Comparison of ENCODE assay signal across 17 cellular contexts in genomic region chr5:177040814-177041410, GRCh38. TPM values are rescaled to one million over a fixed set of nuclear protein-coding genes. Genes with fewer than 3 reads are reported as not detected.
DNase-seq lines count a peak whose midpoint lies in the region; ATAC-seq and TF ChIP-seq lines count a peak whose summit lies in the region.
"Had no signal": no experiment of that assay in that cellular context is flagged by ENCODE, and none has a peak within 500 bp of the region (broad histone marks: within the 10 kb centered on the region; RNA-seq: fewer than 3 reads in every experiment).

No MANE protein-coding gene starts in this region.

- DNase-seq in AG20443 (ENCODE audit: low spot score) (peak; percentile 71), NCI-H226 (peak; percentile 37), epithelial cell of proximal tubule (ENCODE audit: low read depth) (peak; percentile 23), trophoblast cell (no peak), heart left ventricle (no peak), GM19238 (ENCODE audit: insufficient read length, low spot score) (no peak)
- no peak for DNase-seq in activated naive CD4-positive, alpha-beta T cell treated with anti-CD3 and anti-CD28 coated beads for 36 hours
- DNase-seq in naive thymus-derived CD8-positive, alpha-beta T cell: no peak
- DNase-seq: activated B cell treated with CpG ODN at 0.5 μM for 24 hours; activated T-cell treated with anti-CD3 and anti-CD28 coated beads for 4 hours; effector memory CD4-positive, alpha-beta T cell; GF-D8; NK-92 treated with Interleukin-12 subunit alpha and Interleukin-12 subunit beta, amount 100 ng/mL, for 24 hours; pancreas had no signal

- H3K9ac ChIP-seq in trophoblast cell (ENCODE audit: low read length): no peak overlapping the region

- H3K4me3 Mint-ChIP-seq in activated naive CD4-positive, alpha-beta T cell treated with anti-CD3 and anti-CD28 coated beads for 36 hours: no peak overlapping the region
- H3K4me3 Mint-ChIP-seq in naive thymus-derived CD8-positive, alpha-beta T cell: no peak overlapping the region
- H3K4me3 Mint-ChIP-seq: activated B cell treated with CpG ODN at 0.5 μM for 24 hours, brain, CD14-positive monocyte had no signal

- H3K4me3 ChIP-seq in epithelial cell of proximal tubule (ENCODE audit: low read depth, low read length): no peak overlapping the region
- H3K4me3 ChIP-seq in trophoblast cell (ENCODE audit: low read depth, low read length): no peak overlapping the region
- H3K4me3 ChIP-seq in heart left ventricle: no peak overlapping the region
- H3K4me3 ChIP-seq: lung, pancreas had no signal

- intact Hi-C loops in heart left ventricle (cut with DNase I): no loop called here
- intact Hi-C loops in activated naive CD4-positive, alpha-beta T cell treated with anti-CD3 and anti-CD28 coated beads for 36 hours (cut with micrococcal nuclease): no loop called here

- H3K27me3 ChIP-seq in trophoblast cell (ENCODE audit: insufficient read depth, low read length): no peaks in the 10 kb centered on the region
- H3K27me3 ChIP-seq in heart left ventricle: no peaks in the 10 kb centered on the region
- H3K27me3 ChIP-seq: pancreas had no signal

- no peaks in the 10 kb centered on the region for H3K79me1 ChIP-seq in trophoblast cell (ENCODE audit: low read length)

- TF ChIP-seq CTCF in epithelial cell of proximal tubule (conservative IDR thresholded peaks at IDR 0.05; ENCODE audit: low read depth, low read length) (no peak), heart left ventricle (IDR thresholded peaks at IDR 0.05) (no peak)

- peak overlapping the region; percentile 56 for H3K23ac ChIP-seq in trophoblast cell (ENCODE audit: low read length)

- no peak overlapping the region for H2AK5ac ChIP-seq in trophoblast cell (ENCODE audit: low read length)

- H3K36me3 ChIP-seq in trophoblast cell (ENCODE audit: control insufficient read depth in 1 of 2, insufficient read depth in 2 of 2, low read length in 2 of 2) (peaks cover 5 to 21% of the 10 kb centered on the region in 2 experiments), heart left ventricle (peaks cover 3 to 63% (median 48%) of the 10 kb centered on the region in 9 donors)

- no peak overlapping the region for H2AFZ ChIP-seq in trophoblast cell (ENCODE audit: insufficient read depth, low read length, poor library complexity)

- no peak overlapping the region for H3K14ac ChIP-seq in trophoblast cell (ENCODE audit: low read length)

- no peak overlapping the region for H2BK12ac ChIP-seq in trophoblast cell (ENCODE audit: low read length)

- no peaks in the 10 kb centered on the region for H3K79me2 ChIP-seq in trophoblast cell (ENCODE audit: control insufficient read depth, insufficient read depth, low read length, poor library complexity)

- no peak overlapping the region for H4K8ac ChIP-seq in trophoblast cell (ENCODE audit: low read depth, low read length)

- peaks cover 9% of the 10 kb centered on the region for H3K4me1 Mint-ChIP-seq in activated naive CD4-positive, alpha-beta T cell treated with anti-CD3 and anti-CD28 coated beads for 36 hours (ENCODE audit: low read depth)
- peaks cover 6 to 11% (median 9%) of the 10 kb centered on the region in 4 donors for H3K4me1 Mint-ChIP-seq in naive thymus-derived CD8-positive, alpha-beta T cell

- no peak for ATAC-seq in heart left ventricle
- no peak for ATAC-seq in naive thymus-derived CD8-positive, alpha-beta T cell
- ATAC-seq: pancreas had no signal

- no peak overlapping the region for H3K18ac ChIP-seq in trophoblast cell (ENCODE audit: low read length)

- H2BK5ac ChIP-seq in trophoblast cell (ENCODE audit: low read depth, low read length, poor library complexity): no peak overlapping the region

- H3K36me3 Mint-ChIP-seq in activated naive CD4-positive, alpha-beta T cell treated with anti-CD3 and anti-CD28 coated beads for 36 hours (ENCODE audit: low read depth): peaks cover 19% of the 10 kb centered on the region
- peaks cover 9 to 69% (median 18%) of the 10 kb centered on the region in 3 donors for H3K36me3 Mint-ChIP-seq in naive thymus-derived CD8-positive, alpha-beta T cell

- H4K12ac ChIP-seq in trophoblast cell (ENCODE audit: low read depth, low read length): no peak overlapping the region

- H4K91ac ChIP-seq in trophoblast cell (ENCODE audit: low read depth, low read length): no peak overlapping the region

- no peaks in the 10 kb centered on the region for H3K9me3 Mint-ChIP-seq in activated naive CD4-positive, alpha-beta T cell treated with anti-CD3 and anti-CD28 coated beads for 36 hours
- H3K9me3 Mint-ChIP-seq in naive thymus-derived CD8-positive, alpha-beta T cell: no peaks in the 10 kb centered on the region
- H3K9me3 Mint-ChIP-seq: activated B cell treated with CpG ODN at 0.5 μM for 24 hours, brain had no signal

- H3K4me1 ChIP-seq in trophoblast cell (ENCODE audit: control insufficient read depth in 1 of 2, insufficient read depth in 2 of 2, low read length in 2 of 2): no peaks in the 10 kb centered on the region
- peaks cover 0 to 14% (median 5%) of the 10 kb centered on the region in 12 donors for H3K4me1 ChIP-seq in heart left ventricle
- H3K4me1 ChIP-seq: pancreas had no signal

- H3K4me2 ChIP-seq in trophoblast cell (ENCODE audit: low read length): no peak overlapping the region

- no CpG with 5 or more reads among the region's 3 CpGs for WGBS in trophoblast cell (ENCODE audit: extremely low coverage, insufficient coverage, insufficient read length)
- 66 to 78% (median 75%) methylated on average over 3 of the region's 3 CpGs for WGBS in heart left ventricle, 4 donors

- no peak overlapping the region for H3K4ac ChIP-seq in trophoblast cell (ENCODE audit: low read depth, low read length)

- no peak overlapping the region for H3K27ac Mint-ChIP-seq in activated naive CD4-positive, alpha-beta T cell treated with anti-CD3 and anti-CD28 coated beads for 36 hours
- H3K27ac Mint-ChIP-seq in naive thymus-derived CD8-positive, alpha-beta T cell: peak overlapping the region in 2 of 10 donors; percentile 4 to 27
- H3K27ac Mint-ChIP-seq: activated B cell treated with CpG ODN at 0.5 μM for 24 hours, CD14-positive monocyte had no signal

- no peak overlapping the region for H2BK120ac ChIP-seq in trophoblast cell (ENCODE audit: insufficient read depth, low read length, poor library complexity)

- CTCF ChIA-PET in activated naive CD4-positive, alpha-beta T cell treated with anti-CD3 and anti-CD28 coated beads for 36 hours (lab: Charles Lee): no interaction called here

- H3K9me3 ChIP-seq in trophoblast cell (ENCODE audit: insufficient read depth, low read depth, low read length): no peaks in the 10 kb centered on the region
- H3K9me3 ChIP-seq in heart left ventricle: no peaks in the 10 kb centered on the region
- H3K9me3 ChIP-seq: pancreas had no signal

- H3K27me3 Mint-ChIP-seq in activated naive CD4-positive, alpha-beta T cell treated with anti-CD3 and anti-CD28 coated beads for 36 hours (ENCODE audit: low read depth): no peaks in the 10 kb centered on the region
- H3K27me3 Mint-ChIP-seq in naive thymus-derived CD8-positive, alpha-beta T cell: no peaks in the 10 kb centered on the region
- H3K27me3 Mint-ChIP-seq: activated B cell treated with CpG ODN at 0.5 μM for 24 hours, brain had no signal

- no peak for TF ChIP-seq POLR2A in heart left ventricle (IDR thresholded peaks at IDR 0.05)

- POLR2A ChIA-PET in naive thymus-derived CD8-positive, alpha-beta T cell (lab: Charles Lee): interaction anchor here (1.2 kb wide), 1 partner anchor 19 kb away, joined by 3 read pairs; no protein-coding TSS in a partner anchor

- H3K27ac ChIP-seq in trophoblast cell (ENCODE audit: low read depth, low read length) (no peak overlapping the region), heart left ventricle (no peak overlapping the region)
- H3K27ac ChIP-seq: pancreas had no signal

RNA-seq across cellular contexts. Expression of gene ZNF346, which starts 18.4 kb away (rescaled TPM):
- 8.8 and 14.4 TPM in 2 replicates for total RNA-seq in epithelial cell of proximal tubule
- polyA plus RNA-seq in trophoblast cell (2013): 8.6 TPM in 2 replicates
- total RNA-seq in heart left ventricle: 10 to 100 TPM in 2 of 9 donors, 1 to 10 TPM in 7; 6.5 to 11.9 (median 7.5) TPM
- 1 to 10 TPM; 4.4 to 8.0 TPM for polyA plus RNA-seq in heart left ventricle
- 10 to 100 TPM; 13.4 to 15.1 TPM for total RNA-seq in activated naive CD4-positive, alpha-beta T cell treated with anti-CD3 and anti-CD28 coated beads for 36 hours
- 10 to 100 TPM; 21.3 to 30.5 TPM for total RNA-seq in naive thymus-derived CD8-positive, alpha-beta T cell
- polyA plus RNA-seq in naive thymus-derived CD8-positive, alpha-beta T cell: 10 to 100 TPM in 2 of 3 donors, 1 to 10 TPM in 1; 9.3 to 19.5 (median 11.4) TPM

RNA-seq across cellular contexts. Expression of gene UIMC1, which starts 34.3 kb away (rescaled TPM):
- total RNA-seq in epithelial cell of proximal tubule (15.6 and 21.6 TPM in 2 replicates), heart left ventricle (10 to 100 TPM; 22.6 to 40.2 (median 36.8) TPM)
- 12.0 TPM in 2 replicates for polyA plus RNA-seq in trophoblast cell (2013)
- 10 to 100 TPM; 14.8 to 27.3 TPM for polyA plus RNA-seq in heart left ventricle
- total RNA-seq in activated naive CD4-positive, alpha-beta T cell treated with anti-CD3 and anti-CD28 coated beads for 36 hours: 10 to 100 TPM; 53.4 to 54.6 TPM
- 10 to 100 TPM; 60.9 to 70.0 TPM for total RNA-seq in naive thymus-derived CD8-positive, alpha-beta T cell
- polyA plus RNA-seq in naive thymus-derived CD8-positive, alpha-beta T cell: 10 to 100 TPM; 15.4 to 31.0 (median 16.6) TPM

RNA-seq across cellular contexts. Expression of gene FGFR4, which starts 45.8 kb away (rescaled TPM):
- 50.0 and 54.6 TPM in 2 replicates for total RNA-seq in epithelial cell of proximal tubule
- polyA plus RNA-seq in trophoblast cell (2013): 4.8 and 5.3 TPM in 2 replicates
- 1 to 10 TPM in 3 of 9 donors, under 1 TPM in 5, not detected in 1; 0.35 to 2.6 (median 0.49) TPM for total RNA-seq in heart left ventricle
- polyA plus RNA-seq in heart left ventricle: under 1 TPM; 0.46 to 0.65 TPM
- total RNA-seq in activated naive CD4-positive, alpha-beta T cell treated with anti-CD3 and anti-CD28 coated beads for 36 hours: 1 to 10 TPM in 1 of 2 experiments, under 1 TPM in 1; 0.95 to 1.3 TPM
- 1 to 10 TPM; 1.8 to 3.0 TPM for total RNA-seq in naive thymus-derived CD8-positive, alpha-beta T cell
- polyA plus RNA-seq in naive thymus-derived CD8-positive, alpha-beta T cell: under 1 TPM in 2 of 3 donors, not detected in 1; 0.23 to 0.76 TPM
- polyA plus RNA-seq: CD14-positive monocyte had no signal

Comparison
In these comparisons a context has a peak if more than half of its experiments do, and no peak if none do; other contexts are left out.
1. DNase-seq: peak in AG20443 (single experiment), NCI-H226 (single experiment) and epithelial cell of proximal tubule (single experiment); none in trophoblast cell (0 of 2), heart left ventricle (0 of 5), GM19238 (single experiment), activated naive CD4-positive, alpha-beta T cell treated with anti-CD3 and anti-CD28 coated beads for 36 hours (single experiment) and naive thymus-derived CD8-positive, alpha-beta T cell (0 of 10).
2. RNA of gene FGFR4, which starts 45.8 kb away (total RNA-seq): 50.0 to 54.6 TPM in epithelial cell of proximal tubule; 1.8 to 3.0 TPM in naive thymus-derived CD8-positive, alpha-beta T cell, 0.95 to 1.3 TPM in activated naive CD4-positive, alpha-beta T cell treated with anti-CD3 and anti-CD28 coated beads for 36 hours and 0.35 to 2.6 TPM in heart left ventricle; every median in the first group is over 10 times any median in the second.